Comparison of ENCODE assay signal across 15 cellular contexts in genomic region chr13:71054358-71054757, GRCh38.
A peak's percentile ranks its signal among the peaks of the same experiment; 100 is the strongest.
DNase-seq lines count a peak whose midpoint lies in the region; ATAC-seq and TF ChIP-seq lines count a peak whose summit lies in the region.
"Had no signal": no experiment of that assay in that cellular context is flagged by ENCODE, and none has a peak within 500 bp of the region (broad histone marks: within the 10 kb centered on the region; RNA-seq: fewer than 3 reads in every experiment).

No MANE protein-coding gene starts in this region.

- H3K9me3 Mint-ChIP-seq in natural killer cell treated with Interleukin-12 subunit alpha and Interleukin-12 subunit beta and Interleukin-15 and Interleukin-18, amount 100 ng/mL, for 72 hours: peaks cover 12% of the 10 kb centered on the region
- H3K9me3 Mint-ChIP-seq in activated naive CD4-positive, alpha-beta T cell treated with anti-CD3 and anti-CD28 coated beads, Interleukin-2, amount 50 U/mL, for 72 hours: peaks cover 6 to 13% of the 10 kb centered on the region in 2 donors
- H3K9me3 Mint-ChIP-seq in WTC11: peaks cover 13% of the 10 kb centered on the region

- CTCF ChIA-PET in WTC11 (lab: Charles Lee): no interaction called here

- no peaks in the 10 kb centered on the region for H3K9me3 ChIP-seq in mucosa of descending colon
- H3K9me3 ChIP-seq: MG63 had no signal

- ATAC-seq in GM18861 (IDR thresholded peaks at IDR 0.05; ENCODE audit: unreplicated experiment): peak; percentile 71
- ATAC-seq in GM21526 (IDR thresholded peaks at IDR 0.05; ENCODE audit: low FRiP score, unreplicated experiment): peak; percentile 88
- ATAC-seq in HG02981 (IDR thresholded peaks at IDR 0.05; ENCODE audit: unreplicated experiment): peak; percentile 85
- ATAC-seq in HG03565 (IDR thresholded peaks at IDR 0.05; ENCODE audit: unreplicated experiment): peak; percentile 78
- ATAC-seq in mucosa of descending colon: no peak
- no peak for ATAC-seq in natural killer cell treated with Interleukin-12 subunit alpha and Interleukin-12 subunit beta and Interleukin-15 and Interleukin-18, amount 100 ng/mL, for 72 hours
- ATAC-seq in activated naive CD4-positive, alpha-beta T cell treated with anti-CD3 and anti-CD28 coated beads, Interleukin-2, amount 50 U/mL, for 72 hours: no peak
- no peak for ATAC-seq in WTC11
- ATAC-seq: Panc1; stimulated activated naive CD8-positive, alpha-beta T cell treated with anti-CD3 and anti-CD28 coated beads, Interleukin-15, Interleukin-2, amounts not matched to agents 100 U/mL and 50 U/mL, for 24 hours had no signal

- intact Hi-C loops in mucosa of descending colon (cut with DNase I, micrococcal nuclease): no loop called here

- POLR2A ChIA-PET in WTC11 (lab: Charles Lee): no interaction called here

- DNase-seq in mucosa of descending colon (no peak), WTC11 (ENCODE audit: low spot score) (no peak)
- DNase-seq in natural killer cell treated with Interleukin-12 subunit alpha and Interleukin-12 subunit beta and Interleukin-15 and Interleukin-18, amount 100 ng/mL, for 72 hours (ENCODE audit: low spot score): no peak
- DNase-seq in activated naive CD4-positive, alpha-beta T cell treated with anti-CD3 and anti-CD28 coated beads, Interleukin-2, amount 50 U/mL, for 72 hours (ENCODE audit: low spot score in 2 of 2): no peak
- DNase-seq: activated CD4-positive, alpha-beta memory T cell treated with anti-CD3 and anti-CD28 coated beads for 36 hours; activated gamma-delta T cell; endodermal cell; MG63; stimulated activated CD4-positive, alpha-beta T cell treated with anti-CD3 and anti-CD28 coated beads, Interleukin-4, amount 100 ng/mL, for 24 hours; stimulated activated naive CD8-positive, alpha-beta T cell treated with anti-CD3 and anti-CD28 coated beads, Interleukin-15, Interleukin-2, amounts not matched to agents 100 U/mL and 50 U/mL, for 24 hours had no signal

- no peaks in the 10 kb centered on the region for H3K4me1 ChIP-seq in mucosa of descending colon (ENCODE audit: low read depth)

- H3K4me3 Mint-ChIP-seq in natural killer cell treated with Interleukin-12 subunit alpha and Interleukin-12 subunit beta and Interleukin-15 and Interleukin-18, amount 100 ng/mL, for 72 hours: no peak overlapping the region
- no peak overlapping the region for H3K4me3 Mint-ChIP-seq in WTC11
- H3K4me3 Mint-ChIP-seq: activated CD4-positive, alpha-beta memory T cell treated with anti-CD3 and anti-CD28 coated beads for 36 hours; endodermal cell had no signal

- no peak overlapping the region for H3K4me3 ChIP-seq in mucosa of descending colon
- H3K4me3 ChIP-seq: MG63 had no signal

- no peak for TF ChIP-seq CTCF in mucosa of descending colon (IDR thresholded peaks at IDR 0.05)
- TF ChIP-seq CTCF in WTC11 (IDR thresholded peaks at IDR 0.05): no peak

- no peaks in the 10 kb centered on the region for H3K27me3 Mint-ChIP-seq in natural killer cell treated with Interleukin-12 subunit alpha and Interleukin-12 subunit beta and Interleukin-15 and Interleukin-18, amount 100 ng/mL, for 72 hours
- H3K27me3 Mint-ChIP-seq in WTC11 (ENCODE audit: low read depth): no peaks in the 10 kb centered on the region; the same call in 1 of the 2 replicates
- H3K27me3 Mint-ChIP-seq: activated CD4-positive, alpha-beta memory T cell treated with anti-CD3 and anti-CD28 coated beads for 36 hours had no signal

- no peaks in the 10 kb centered on the region for H3K36me3 Mint-ChIP-seq in natural killer cell treated with Interleukin-12 subunit alpha and Interleukin-12 subunit beta and Interleukin-15 and Interleukin-18, amount 100 ng/mL, for 72 hours
- H3K36me3 Mint-ChIP-seq in activated naive CD4-positive, alpha-beta T cell treated with anti-CD3 and anti-CD28 coated beads, Interleukin-2, amount 50 U/mL, for 72 hours: no peaks in the 10 kb centered on the region
- no peaks in the 10 kb centered on the region; the same call in 1 of the 2 replicates for H3K36me3 Mint-ChIP-seq in WTC11
- H3K36me3 Mint-ChIP-seq: activated CD4-positive, alpha-beta memory T cell treated with anti-CD3 and anti-CD28 coated beads for 36 hours had no signal

- no peak overlapping the region for H3K27ac Mint-ChIP-seq in natural killer cell treated with Interleukin-12 subunit alpha and Interleukin-12 subunit beta and Interleukin-15 and Interleukin-18, amount 100 ng/mL, for 72 hours
- no peak overlapping the region for H3K27ac Mint-ChIP-seq in activated naive CD4-positive, alpha-beta T cell treated with anti-CD3 and anti-CD28 coated beads, Interleukin-2, amount 50 U/mL, for 72 hours
- H3K27ac Mint-ChIP-seq in WTC11: no peak overlapping the region
- H3K27ac Mint-ChIP-seq: activated CD4-positive, alpha-beta memory T cell treated with anti-CD3 and anti-CD28 coated beads for 36 hours; endodermal cell had no signal

- no peaks in the 10 kb centered on the region for H3K4me1 Mint-ChIP-seq in natural killer cell treated with Interleukin-12 subunit alpha and Interleukin-12 subunit beta and Interleukin-15 and Interleukin-18, amount 100 ng/mL, for 72 hours (ENCODE audit: low read depth in 2 of 2)
- peaks cover 17% of the 10 kb centered on the region for H3K4me1 Mint-ChIP-seq in WTC11

- no peaks in the 10 kb centered on the region for H3K36me3 ChIP-seq in mucosa of descending colon (ENCODE audit: low read depth)
- H3K36me3 ChIP-seq: MG63 had no signal

TF ChIP-seq in WTC11, 78 proteins besides CTCF, POLR2A, EP300 and RAD21:
- no peak for TF ChIP-seq USF2 (CRISPR knock-in tag; IDR thresholded peaks at IDR 0.05)
- TF ChIP-seq TEAD1 (CRISPR knock-in tag; IDR thresholded peaks at IDR 0.05): no peak
- no peak for TF ChIP-seq PRRX2 (CRISPR knock-in tag; IDR thresholded peaks at IDR 0.05)
- TF ChIP-seq NFATC4 (CRISPR knock-in tag; IDR thresholded peaks at IDR 0.05): no peak
- TF ChIP-seq, protein P1, sequence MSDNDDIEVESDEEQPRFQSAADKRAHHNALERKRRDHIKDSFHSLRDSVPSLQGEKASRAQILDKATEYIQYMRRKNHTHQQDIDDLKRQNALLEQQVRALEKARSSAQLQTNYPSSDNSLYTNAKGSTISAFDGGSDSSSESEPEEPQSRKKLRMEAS (CRISPR knock-in tag; IDR thresholded peaks at IDR 0.05): no peak
- TF ChIP-seq ARID4B (CRISPR knock-in tag; IDR thresholded peaks at IDR 0.05; ENCODE audit: borderline replicate concordance): no peak
- no peak for TF ChIP-seq NFYB (CRISPR knock-in tag; conservative IDR thresholded peaks at IDR 0.05; ENCODE audit: low read depth)
- no peak for TF ChIP-seq ZNF416 (CRISPR knock-in tag; IDR thresholded peaks at IDR 0.05)

Comparison
In these comparisons a context has a peak if more than half of its experiments do, and no peak if none do; other contexts are left out.
1. ATAC-seq: peak in GM18861 (single experiment), GM21526 (single experiment), HG02981 (single experiment) and HG03565 (single experiment); none in mucosa of descending colon (single experiment), natural killer cell treated with Interleukin-12 subunit alpha and Interleukin-12 subunit beta and Interleukin-15 and Interleukin-18, amount 100 ng/mL, for 72 hours (0 of 2), activated naive CD4-positive, alpha-beta T cell treated with anti-CD3 and anti-CD28 coated beads, Interleukin-2, amount 50 U/mL, for 72 hours (0 of 2) and WTC11 (single experiment).